In genomic region chr1:66752000-66752592, GRCh38 we compare ENCODE assay signal across 8 cellular contexts. TPM values are rescaled to one million over a fixed set of nuclear protein-coding genes. Genes with fewer than 3 reads are reported as not detected.
DNase-seq lines count a peak whose midpoint lies in the region; ATAC-seq and TF ChIP-seq lines count a peak whose summit lies in the region.

TSS of gene DYNLT5 (plus strand) at chr1:66752459. CDS start at chr1:66754659, 2,200 bp downstream.

- H3K36me3 Mint-ChIP-seq in activated T-cell treated with anti-CD3 and anti-CD28 coated beads, Interleukin-2, amount 50 U/mL, for 4 hours (ENCODE audit: insufficient read depth): no peaks in the 10 kb centered on the region
- no peaks in the 10 kb centered on the region for H3K36me3 Mint-ChIP-seq in neural crest cell (ENCODE audit: low read depth)

- no peak within 1 kb of the TSS for H3K27ac ChIP-seq in ACC112 (ENCODE audit: low read depth, low read length)

- peaks cover 31% of the 10 kb centered on the region for H3K4me1 ChIP-seq in ACC112 (ENCODE audit: control insufficient read depth, insufficient read depth, low read length, unreplicated experiment)

- peak within 1 kb of the TSS; percentile 14 for H3K4me3 Mint-ChIP-seq in activated T-cell treated with anti-CD3 and anti-CD28 coated beads, Interleukin-2, amount 50 U/mL, for 4 hours
- peak within 1 kb of the TSS; percentile 69 for H3K4me3 Mint-ChIP-seq in neural crest cell

- DNase-seq in activated T-cell treated with anti-CD3 and anti-CD28 coated beads, Interleukin-2, amount 50 U/mL, for 4 hours: no peak
- peak; percentile 39 for DNase-seq in globus pallidus (ENCODE audit: low spot score)
- peak; percentile 61 for DNase-seq in neural crest cell (ENCODE audit: low read depth, low spot score)
- DNase-seq in AML-193 (lab: John Stamatoyannopoulos, UW): no peak
- no peak for DNase-seq in NCI-H1694 treated with DMSO at 0.1 percent for 48 hours (lab: John Stamatoyannopoulos, UW)
- no peak for DNase-seq in NCI-H446 (lab: John Stamatoyannopoulos, UW)

- H3K9me3 Mint-ChIP-seq in activated T-cell treated with anti-CD3 and anti-CD28 coated beads, Interleukin-2, amount 50 U/mL, for 4 hours: no peaks in the 10 kb centered on the region
- no peaks in the 10 kb centered on the region for H3K9me3 Mint-ChIP-seq in neural crest cell

- peak; percentile 24 for TF ChIP-seq CTCF in neural crest cell (conservative IDR thresholded peaks at IDR 0.05)

- H3K36me3 ChIP-seq in ACC112 (ENCODE audit: insufficient read depth, low read length): no peaks in the 10 kb centered on the region

- H3K4me3 ChIP-seq in ACC112 (ENCODE audit: low read depth, low read length): peak within 1 kb of the TSS; percentile 71

- H3K27me3 ChIP-seq in ACC112 (ENCODE audit: insufficient read depth, low read length): no peaks in the 10 kb centered on the region

- peaks cover 13% of the 10 kb centered on the region for H3K4me1 Mint-ChIP-seq in activated T-cell treated with anti-CD3 and anti-CD28 coated beads, Interleukin-2, amount 50 U/mL, for 4 hours (ENCODE audit: low read depth)
- peaks cover 14% of the 10 kb centered on the region for H3K4me1 Mint-ChIP-seq in neural crest cell

- ATAC-seq in GM21576 (IDR thresholded peaks at IDR 0.05; ENCODE audit: unreplicated experiment): peak; percentile 44
- ATAC-seq in activated T-cell treated with anti-CD3 and anti-CD28 coated beads, Interleukin-2, amount 50 U/mL, for 4 hours: peak; percentile 65 to 76

- no peaks in the 10 kb centered on the region for H3K79me2 ChIP-seq in ACC112 (ENCODE audit: control insufficient read depth, insufficient read depth, low read length, unreplicated experiment)

- peak within 1 kb of the TSS; percentile 12 for H3K27ac Mint-ChIP-seq in neural crest cell (ENCODE audit: unreplicated experiment)

- H3K27me3 Mint-ChIP-seq in activated T-cell treated with anti-CD3 and anti-CD28 coated beads, Interleukin-2, amount 50 U/mL, for 4 hours (ENCODE audit: low read depth): peaks cover 46% of the 10 kb centered on the region
- H3K27me3 Mint-ChIP-seq in neural crest cell (ENCODE audit: low read depth): peaks cover 19% of the 10 kb centered on the region

- H2AFZ ChIP-seq in ACC112 (ENCODE audit: low read length, unreplicated experiment): peak within 1 kb of the TSS; percentile 72

RNA-seq across cellular contexts. Expression of gene DYNLT5, which starts in this region (rescaled TPM):
- total RNA-seq in activated T-cell treated with anti-CD3 and anti-CD28 coated beads, Interleukin-2, amount 50 U/mL, for 4 hours: not detected
- total RNA-seq in neural crest cell: 1.6 and 2.0 TPM in 2 replicates

Comparison
In these comparisons a context has a peak if more than half of its experiments do, and no peak if none do; other contexts are left out.
1. Peak in ATAC-seq in activated T-cell treated with anti-CD3 and anti-CD28 coated beads, Interleukin-2, amount 50 U/mL, for 4 hours; RNA of the gene not detected or under 1 TPM.
2. DNase-seq: peak in globus pallidus (single experiment) and neural crest cell (single experiment); none in activated T-cell treated with anti-CD3 and anti-CD28 coated beads, Interleukin-2, amount 50 U/mL, for 4 hours (single experiment), AML-193 (0 of 2), NCI-H1694 treated with DMSO at 0.1 percent for 48 hours (single experiment) and NCI-H446 (0 of 2).